20 cellular contexts compared by ENCODE assay signal in genomic region chr14:99592933-99593753, GRCh38. TPM values are rescaled to one million over a fixed set of nuclear protein-coding genes. Genes with fewer than 3 reads are reported as not detected.
DNase-seq lines count a peak whose midpoint lies in the region; ATAC-seq and TF ChIP-seq lines count a peak whose summit lies in the region.
"Had no signal": no experiment of that assay in that cellular context is flagged by ENCODE, and none has a peak within 500 bp of the region (broad histone marks: within the 10 kb centered on the region; RNA-seq: fewer than 3 reads in every experiment).

No MANE protein-coding gene starts in this region.

- peak overlapping the region in 9 of 10 donors; percentile 31 to 77 (median 53) for H3K27ac ChIP-seq in heart right ventricle
- H3K27ac ChIP-seq in right cardiac atrium (ENCODE audit: low read length) = peak overlapping the region; percentile 37
- peak overlapping the region; percentile 32 for H3K27ac ChIP-seq in psoas muscle
- H3K27ac ChIP-seq: brain microvascular endothelial cell, C4-2B had no signal

- H3K4me1 ChIP-seq in heart right ventricle = peaks cover 38 to 99% (median 79%) of the 10 kb centered on the region in 9 donors
- H3K4me1 ChIP-seq in right cardiac atrium (ENCODE audit: control insufficient read depth, insufficient read depth, low read length) = peaks cover 13% of the 10 kb centered on the region
- peaks cover 34% of the 10 kb centered on the region for H3K4me1 ChIP-seq in psoas muscle

- H3K36me3 ChIP-seq in heart right ventricle (no peaks in the 10 kb centered on the region), psoas muscle (ENCODE audit: insufficient read depth in 1 of 2, low read depth in 1 of 2) (no peaks in the 10 kb centered on the region)
- H3K36me3 ChIP-seq: brain microvascular endothelial cell had no signal

- H3K9me3 ChIP-seq in heart right ventricle = no peaks in the 10 kb centered on the region
- no peaks in the 10 kb centered on the region for H3K9me3 ChIP-seq in right cardiac atrium (ENCODE audit: control insufficient read depth, low read length)
- no peaks in the 10 kb centered on the region for H3K9me3 ChIP-seq in psoas muscle

- WGBS in heart right ventricle, 2 donors = 66 to 71% methylated on average over 36 of the region's 36 CpGs
- WGBS in right cardiac atrium = 67% methylated on average over 36 of the region's 36 CpGs
- WGBS in psoas muscle, 3 donors = 70 to 74% (median 73%) methylated on average over 36 of the region's 36 CpGs

- ATAC-seq in heart right ventricle (peak in 7 of 8 donors; percentile 19 to 65 (median 35)), Right ventricle myocardium superior (ENCODE audit: poor library complexity) (no peak), right cardiac atrium (peak in 1 of 2 donors; percentile 19), psoas muscle (peak in 3 of 4 donors; percentile 18 to 30 (median 19)), GM21423 (IDR thresholded peaks at IDR 0.05; ENCODE audit: unreplicated experiment) (no peak)
- ATAC-seq: activated CD8-positive, alpha-beta T cell treated with anti-CD3 and anti-CD28 coated beads, Interleukin-2, amount 10 ng/mL, durations not matched to agents 7 days and 5 days; activated T-cell treated with anti-CD3 and anti-CD28 coated beads, Interleukin-2, amount 50 U/mL, for 72 hours had no signal

- DNase-seq in heart right ventricle (peak in 1 of 2 donors; percentile 48), Right ventricle myocardium superior (no peak), right cardiac atrium (peak in 1 of 3 donors; percentile 69), psoas muscle (no peak), NCI-H82 (lab: John Stamatoyannopoulos, UW) (no peak), DMS53 treated with DMSO at 0.1 percent for 48 hours (lab: John Stamatoyannopoulos, UW; ENCODE audit: unreplicated experiment) (no peak), AML-193 (lab: John Stamatoyannopoulos, UW) (no peak)
- DNase-seq: activated B cell treated with CpG ODN at 0.5 μM for 24 hours; activated CD8-positive, alpha-beta T cell treated with anti-CD3 and anti-CD28 coated beads, Interleukin-2, amount 10 ng/mL, durations not matched to agents 7 days and 5 days; activated T-cell treated with anti-CD3 and anti-CD28 coated beads, Interleukin-2, amount 50 U/mL, for 72 hours; brain microvascular endothelial cell; Karpas-422; NCI-H1105; NCI-H510A treated with DMSO at 0.1 percent for 48 hours; stimulated activated CD4-positive, alpha-beta T cell treated with anti-CD3 and anti-CD28 coated beads, Interleukin-4, amount 100 ng/mL, for 1 hour had no signal

- TF ChIP-seq CTCF in heart right ventricle (IDR thresholded peaks at IDR 0.05) (no peak), psoas muscle (IDR thresholded peaks at IDR 0.05) (no peak)

- H3K4me3 ChIP-seq in heart right ventricle (peak overlapping the region in 2 of 10 donors; percentile 5 to 11), right cardiac atrium (ENCODE audit: low read length) (no peak overlapping the region), psoas muscle (peak overlapping the region; percentile 1)
- H3K4me3 ChIP-seq: skin epidermis had no signal

- intact Hi-C loops in heart right ventricle (cut with DNase I) = no loop called here
- intact Hi-C loops in Right ventricle myocardium superior (cut with DNase I) = no loop called here
- intact Hi-C loops in right cardiac atrium (cut with DNase I) = no loop called here
- intact Hi-C loops in psoas muscle (cut with DNase I) = no loop called here

- no peaks in the 10 kb centered on the region for H3K27me3 ChIP-seq in heart right ventricle
- H3K27me3 ChIP-seq in right cardiac atrium (ENCODE audit: control insufficient read depth, insufficient read depth) = no peaks in the 10 kb centered on the region
- no peaks in the 10 kb centered on the region for H3K27me3 ChIP-seq in psoas muscle (ENCODE audit: insufficient read depth in 3 of 3, low read length in 2 of 3)
- H3K27me3 ChIP-seq: brain microvascular endothelial cell had no signal

RNA-seq across cellular contexts. Expression of gene CCDC85C, which starts 10.9 kb away (rescaled TPM):
- total RNA-seq in heart right ventricle = 10 to 100 TPM; 28.7 to 50.2 (median 32.1) TPM
- polyA plus RNA-seq in heart right ventricle = 10 to 100 TPM in 1 of 2 donors, 1 to 10 TPM in 1; 9.0 to 23.8 TPM
- total RNA-seq in Right ventricle myocardium superior = 46.6 TPM
- 10 to 100 TPM; 21.0 to 23.3 (median 22.0) TPM for total RNA-seq in right cardiac atrium
- polyA plus RNA-seq in right cardiac atrium = 31.5 TPM
- total RNA-seq in psoas muscle = 10 to 100 TPM in 2 of 4 donors, 1 to 10 TPM in 2; 5.8 to 21.0 (median 9.9) TPM
- 10 to 100 TPM in 1 of 3 donors, 1 to 10 TPM in 2; 1.8 to 10.8 (median 4.4) TPM for polyA plus RNA-seq in psoas muscle

RNA-seq across cellular contexts. Expression of gene HHIPL1, which starts 51.8 kb away (rescaled TPM):
- total RNA-seq in heart right ventricle (1 to 10 TPM in 6 of 10 donors, under 1 TPM in 4; 0.81 to 2.2 (median 1.4) TPM), Right ventricle myocardium superior (1.6 TPM), right cardiac atrium (1 to 10 TPM; 1.9 to 3.4 (median 2.5) TPM), psoas muscle (under 1 TPM; 0.32 to 0.86 (median 0.62) TPM)
- polyA plus RNA-seq in heart right ventricle (under 1 TPM; 0.55 to 0.59 TPM), right cardiac atrium (0.75 TPM), psoas muscle (under 1 TPM; 0.12 to 0.18 (median 0.17) TPM)
- total RNA-seq: A172; activated B cell treated with CpG ODN at 0.5 μM for 24 hours; activated CD8-positive, alpha-beta T cell treated with anti-CD3 and anti-CD28 coated beads, Interleukin-2, amount 10 ng/mL, durations not matched to agents 7 days and 5 days; HT-29 had no signal

Comparison
In these comparisons a context has a peak if more than half of its experiments do, and no peak if none do; other contexts are left out.
1. ATAC-seq: peak in heart right ventricle (7 of 8) and psoas muscle (3 of 4); none in Right ventricle myocardium superior (single experiment) and GM21423 (single experiment).
2. Peak in every context shown above with its lines, with median percentiles within 50 percentile points of each other: H3K27ac ChIP-seq.